ENCODE assay signal across 9 cellular contexts in genomic region chr17:43416998-43417891, GRCh38. TPM values are rescaled to one million over a fixed set of nuclear protein-coding genes. Genes with fewer than 3 reads are reported as not detected.
DNase-seq lines count a peak whose midpoint lies in the region; ATAC-seq, FAIRE-seq and TF ChIP-seq lines count a peak whose summit lies in the region.
"Had no signal": no experiment of that assay in that cellular context is flagged by ENCODE, and none has a peak within 500 bp of the region (broad histone marks: within the 10 kb centered on the region; RNA-seq: fewer than 3 reads in every experiment).

No MANE protein-coding gene starts in this region.

- H3K4me3 Mint-ChIP-seq in stimulated activated naive B cell treated with anti-CD40 and anti-IgM and Interleukin-4, amounts not matched to agents 10 μg/mL and 1 μg/mL and 100 μg/mL, for 72 hours: no peak overlapping the region
- no peak overlapping the region for H3K4me3 Mint-ChIP-seq in activated CD4-positive, alpha-beta T cell treated with anti-CD3 and anti-CD28 coated beads, Interleukin-2, amount 10 ng/mL, durations not matched to agents 24 days and 14 days

- no peak overlapping the region for H3K9ac ChIP-seq in SK-N-SH

- ATAC-seq in GM19023 (IDR thresholded peaks at IDR 0.05; ENCODE audit: unreplicated experiment): no peak
- ATAC-seq in stimulated activated naive B cell treated with anti-CD40 and anti-IgM and Interleukin-4, amounts not matched to agents 10 μg/mL and 1 μg/mL and 100 μg/mL, for 72 hours (replicated peaks): no peak

- no peaks in the 10 kb centered on the region for H3K79me2 ChIP-seq in SK-N-SH (ENCODE audit: insufficient read depth)
- H3K79me2 ChIP-seq in osteoblast (ENCODE audit: insufficient read depth, low read length): no peaks in the 10 kb centered on the region

- no peak for TF ChIP-seq EP300 in SK-N-SH (IDR thresholded peaks at IDR 0.05; ENCODE audit: borderline replicate concordance in 1 of 2, low read depth in 1 of 2, low read length in 1 of 2)

- H3F3A ChIP-seq in SK-N-SH (replicated peaks; ENCODE audit: insufficient read depth): peaks cover 16% of the 10 kb centered on the region

- POLR2A ChIA-PET in SK-N-SH (lab: Yijun Ruan, JAX): interaction anchor here (2.4 kb wide), 1 partner anchor 49 kb away, joined by 8 read pairs; no protein-coding TSS in a partner anchor

- no peak for TF ChIP-seq RAD21 in SK-N-SH (IDR thresholded peaks at IDR 0.05; ENCODE audit: low read length)

- peak; percentile 47 for DNase-seq in COR-L47 (lab: John Stamatoyannopoulos, UW)
- DNase-seq in SK-N-SH: no peak
- peak; percentile 67 for DNase-seq in fibroblast of the conjunctiva (ENCODE audit: low read depth)
- DNase-seq in osteoblast (ENCODE audit: insufficient read length, low spot score, missing footprints): peak; percentile 91
- no peak for DNase-seq in frontal cortex (ENCODE audit: low spot score in 2 of 2)
- DNase-seq in stimulated activated naive B cell treated with anti-CD40 and anti-IgM and Interleukin-4, amounts not matched to agents 10 μg/mL and 1 μg/mL and 100 μg/mL, for 72 hours: no peak
- no peak for DNase-seq in activated CD4-positive, alpha-beta T cell treated with anti-CD3 and anti-CD28 coated beads, Interleukin-2, amount 10 ng/mL, durations not matched to agents 24 days and 14 days

- no peaks in the 10 kb centered on the region for H3K4me1 Mint-ChIP-seq in stimulated activated naive B cell treated with anti-CD40 and anti-IgM and Interleukin-4, amounts not matched to agents 10 μg/mL and 1 μg/mL and 100 μg/mL, for 72 hours
- H3K4me1 Mint-ChIP-seq in activated CD4-positive, alpha-beta T cell treated with anti-CD3 and anti-CD28 coated beads, Interleukin-2, amount 10 ng/mL, durations not matched to agents 24 days and 14 days: no peaks in the 10 kb centered on the region

- H3K9me3 ChIP-seq in SK-N-SH (no peaks in the 10 kb centered on the region), osteoblast (ENCODE audit: low read depth, low read length) (no peaks in the 10 kb centered on the region)

- no peak for TF ChIP-seq CTCF in SK-N-SH (IDR thresholded peaks at IDR 0.05)
- TF ChIP-seq CTCF in osteoblast (IDR thresholded peaks at IDR 0.05; ENCODE audit: extremely low read depth, low read depth, low read length): no peak

- intact Hi-C loops in activated CD4-positive, alpha-beta T cell treated with anti-CD3 and anti-CD28 coated beads, Interleukin-2, amount 10 ng/mL, durations not matched to agents 24 days and 14 days (cut with micrococcal nuclease): no loop called here

- CTCF ChIA-PET in SK-N-SH (lab: Yijun Ruan, JAX): interaction anchor here (0.7 to 3.8 kb wide), 7 partner anchors 10 to 103 kb away, joined by 3 to 19 read pairs (median 5); partner anchors contain the start of gene DHX8

- H3K9me3 Mint-ChIP-seq in stimulated activated naive B cell treated with anti-CD40 and anti-IgM and Interleukin-4, amounts not matched to agents 10 μg/mL and 1 μg/mL and 100 μg/mL, for 72 hours: no peaks in the 10 kb centered on the region
- H3K9me3 Mint-ChIP-seq in activated CD4-positive, alpha-beta T cell treated with anti-CD3 and anti-CD28 coated beads, Interleukin-2, amount 10 ng/mL, durations not matched to agents 24 days and 14 days: no peaks in the 10 kb centered on the region

- no peak overlapping the region for H3K27ac Mint-ChIP-seq in stimulated activated naive B cell treated with anti-CD40 and anti-IgM and Interleukin-4, amounts not matched to agents 10 μg/mL and 1 μg/mL and 100 μg/mL, for 72 hours
- no peak overlapping the region for H3K27ac Mint-ChIP-seq in activated CD4-positive, alpha-beta T cell treated with anti-CD3 and anti-CD28 coated beads, Interleukin-2, amount 10 ng/mL, durations not matched to agents 24 days and 14 days

- H2AFZ ChIP-seq in SK-N-SH (ENCODE audit: low read depth) (peak overlapping the region; percentile 88; the same call in 1 of the 2 replicates), osteoblast (ENCODE audit: low read length) (peak overlapping the region; percentile 90)

- H3K27me3 Mint-ChIP-seq in stimulated activated naive B cell treated with anti-CD40 and anti-IgM and Interleukin-4, amounts not matched to agents 10 μg/mL and 1 μg/mL and 100 μg/mL, for 72 hours: peaks cover 21 to 37% of the 10 kb centered on the region in 2 donors
- H3K27me3 Mint-ChIP-seq in activated CD4-positive, alpha-beta T cell treated with anti-CD3 and anti-CD28 coated beads, Interleukin-2, amount 10 ng/mL, durations not matched to agents 24 days and 14 days: peaks cover 17% of the 10 kb centered on the region

- no peaks in the 10 kb centered on the region for H3K27me3 ChIP-seq in SK-N-SH (ENCODE audit: insufficient read depth)
- H3K27me3 ChIP-seq in osteoblast (ENCODE audit: insufficient read depth, low read length): no peaks in the 10 kb centered on the region

- no peaks in the 10 kb centered on the region for H4K20me1 ChIP-seq in SK-N-SH (ENCODE audit: insufficient read depth)
- H4K20me1 ChIP-seq in osteoblast (ENCODE audit: insufficient read depth, low read length): no peaks in the 10 kb centered on the region

- H3K9me2 ChIP-seq in SK-N-SH: no peaks in the 10 kb centered on the region

- FAIRE-seq in frontal cortex (lab: Jason Lieb, UNC): no peak
- FAIRE-seq: TTC549 had no signal

- H3K4me1 ChIP-seq in SK-N-SH (ENCODE audit: control insufficient read depth in 1 of 2, insufficient read depth in 2 of 2, low read depth in 1 of 2, low read length in 1 of 2) (peaks cover 11 to 21% of the 10 kb centered on the region in 2 experiments; a peak in 3 of 4 replicates), osteoblast (ENCODE audit: insufficient read depth, low read length) (peaks cover 26% of the 10 kb centered on the region)

- H3K36me3 ChIP-seq in SK-N-SH (replicated peaks in 1 of 2; ENCODE audit: control insufficient read depth in 1 of 2, insufficient read depth in 2 of 2, low read length in 1 of 2) (no peaks in the 10 kb centered on the region), osteoblast (ENCODE audit: insufficient read depth, low read length) (no peaks in the 10 kb centered on the region)

- no peak overlapping the region for H3K4me3 ChIP-seq in SK-N-SH (ENCODE audit: low read depth in 2 of 2, low read length in 1 of 2)
- no peak overlapping the region for H3K4me3 ChIP-seq in osteoblast (ENCODE audit: insufficient read depth, low read length)

- H3K4me2 ChIP-seq in SK-N-SH (peak overlapping the region; percentile 48; the same call in 1 of the 2 replicates), osteoblast (ENCODE audit: insufficient read depth, low read length) (peak overlapping the region; percentile 64)

- 50% methylated on average over 13 of the region's 13 CpGs for WGBS in SK-N-SH (ENCODE audit: low lambda C conversion rate)

- H3K27ac ChIP-seq in SK-N-SH (ENCODE audit: low read depth in 2 of 2, low read length in 1 of 2): peak overlapping the region; percentile 64 to 89; a peak in 3 of 4 replicates
- peak overlapping the region; percentile 27 for H3K27ac ChIP-seq in osteoblast (ENCODE audit: low read depth, low read length)

- H3K36me3 Mint-ChIP-seq in stimulated activated naive B cell treated with anti-CD40 and anti-IgM and Interleukin-4, amounts not matched to agents 10 μg/mL and 1 μg/mL and 100 μg/mL, for 72 hours: no peaks in the 10 kb centered on the region
- no peaks in the 10 kb centered on the region for H3K36me3 Mint-ChIP-seq in activated CD4-positive, alpha-beta T cell treated with anti-CD3 and anti-CD28 coated beads, Interleukin-2, amount 10 ng/mL, durations not matched to agents 24 days and 14 days (ENCODE audit: low read depth)

TF ChIP-seq in SK-N-SH, 30 proteins besides CTCF, POLR2A, EP300 and RAD21:
- TF ChIP-seq YY1 (IDR thresholded peaks at IDR 0.05; ENCODE audit: low read depth): no peak
- no peak for TF ChIP-seq MXI1 (IDR thresholded peaks at IDR 0.05; ENCODE audit: low read depth, low read length)
- peak; percentile 64; the same call in 1 of the 2 replicates for TF ChIP-seq TCF12 (IDR thresholded peaks at IDR 0.05)
- TF ChIP-seq NFIC (IDR thresholded peaks at IDR 0.05; ENCODE audit: borderline replicate concordance): peak; percentile 65
- no peak for TF ChIP-seq FOXM1 (IDR thresholded peaks at IDR 0.05; ENCODE audit: low read depth)
- TF ChIP-seq PBX3 (IDR thresholded peaks at IDR 0.05): peak; percentile 67

RNA-seq across cellular contexts. Expression of gene ARL4D, which starts 18.5 kb away (rescaled TPM):
- 22.7 and 29.5 TPM in 2 replicates for polyA plus RNA-seq in SK-N-SH (2012; rRNA removed)
- polyA plus RNA-seq in SK-N-SH (2012; cell fraction: cytosol; rRNA removed): 16.4 and 17.8 TPM in 2 replicates
- polyA plus RNA-seq in SK-N-SH (2012; cell fraction: nucleus; rRNA removed): 25.7 and 35.5 TPM in 2 replicates
- total RNA-seq in osteoblast: 12.1 and 18.8 TPM in 2 replicates
- 39.5 TPM for total RNA-seq in frontal cortex
- total RNA-seq in activated CD4-positive, alpha-beta T cell treated with anti-CD3 and anti-CD28 coated beads, Interleukin-2, amount 10 ng/mL, durations not matched to agents 24 days and 14 days: 3.3 and 3.5 TPM in 2 replicates

Comparison
In these comparisons a context has a peak if more than half of its experiments do, and no peak if none do; other contexts are left out.
1. DNase-seq: peak in COR-L47 (single experiment), fibroblast of the conjunctiva (single experiment) and osteoblast (single experiment); none in SK-N-SH (single experiment), frontal cortex (0 of 2), stimulated activated naive B cell treated with anti-CD40 and anti-IgM and Interleukin-4, amounts not matched to agents 10 μg/mL and 1 μg/mL and 100 μg/mL, for 72 hours (single experiment) and activated CD4-positive, alpha-beta T cell treated with anti-CD3 and anti-CD28 coated beads, Interleukin-2, amount 10 ng/mL, durations not matched to agents 24 days and 14 days (single experiment).